Comparison of ENCODE assay signal across 19 cellular contexts in the genomic region with DNA sequence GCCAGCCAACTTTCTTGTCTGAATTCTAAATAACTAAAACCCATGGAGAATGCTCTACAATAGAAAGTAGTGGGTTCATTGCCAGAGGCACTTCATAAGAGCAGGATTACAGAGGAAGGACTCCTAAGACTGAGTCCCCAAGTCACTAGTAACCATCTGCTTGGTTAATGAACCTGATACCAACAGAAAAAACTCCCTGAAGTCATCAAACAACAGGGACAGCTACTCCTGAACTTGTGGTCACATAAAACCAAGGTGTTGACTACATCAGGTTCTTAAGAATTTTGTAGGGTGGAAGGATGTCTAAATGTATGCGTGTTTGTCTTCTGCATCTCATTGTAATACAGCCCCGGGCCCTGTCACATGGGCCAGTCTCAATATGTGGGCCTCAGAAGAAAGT.
DNase-seq lines count a peak whose midpoint lies in the region; ATAC-seq lines count a peak whose summit lies in the region.
"Had no signal": no experiment of that assay in that cellular context is flagged by ENCODE, and none has a peak within 500 bp of the region (broad histone marks: within the 10 kb centered on the region; RNA-seq: fewer than 3 reads in every experiment).

No MANE protein-coding gene starts in this region.

- no peaks in the 10 kb centered on the region for H3K27me3 Mint-ChIP-seq in activated CD4-positive, alpha-beta T cell treated with anti-CD3 and anti-CD28 coated beads, Interleukin-2, amount 10 ng/mL, durations not matched to agents 24 days and 14 days
- peaks cover 6% of the 10 kb centered on the region for H3K27me3 Mint-ChIP-seq in activated naive CD8-positive, alpha-beta T cell treated with anti-CD3 and anti-CD28 coated beads for 36 hours
- H3K27me3 Mint-ChIP-seq in stimulated activated naive CD8-positive, alpha-beta T cell treated with anti-CD3 and anti-CD28 coated beads, Interleukin-15, amount 100 ng/mL, for 72 hours = peaks cover 11% of the 10 kb centered on the region

- peaks cover 4% of the 10 kb centered on the region for H3K4me1 Mint-ChIP-seq in activated CD4-positive, alpha-beta T cell treated with anti-CD3 and anti-CD28 coated beads, Interleukin-2, amount 10 ng/mL, durations not matched to agents 24 days and 14 days
- peaks cover 4% of the 10 kb centered on the region for H3K4me1 Mint-ChIP-seq in activated naive CD8-positive, alpha-beta T cell treated with anti-CD3 and anti-CD28 coated beads for 36 hours
- H3K4me1 Mint-ChIP-seq in stimulated activated naive CD8-positive, alpha-beta T cell treated with anti-CD3 and anti-CD28 coated beads, Interleukin-15, amount 100 ng/mL, for 72 hours = peaks cover 14% of the 10 kb centered on the region
- H3K4me1 Mint-ChIP-seq: CD8-positive, alpha-beta memory T cell; H9 had no signal

- no peaks in the 10 kb centered on the region for H3K36me3 Mint-ChIP-seq in activated CD4-positive, alpha-beta T cell treated with anti-CD3 and anti-CD28 coated beads, Interleukin-2, amount 10 ng/mL, durations not matched to agents 24 days and 14 days (ENCODE audit: low read depth)
- H3K36me3 Mint-ChIP-seq in activated naive CD8-positive, alpha-beta T cell treated with anti-CD3 and anti-CD28 coated beads for 36 hours = no peaks in the 10 kb centered on the region

- peak overlapping the region; percentile 56 for H3K27ac Mint-ChIP-seq in activated CD4-positive, alpha-beta T cell treated with anti-CD3 and anti-CD28 coated beads, Interleukin-2, amount 10 ng/mL, durations not matched to agents 24 days and 14 days
- H3K27ac Mint-ChIP-seq in activated naive CD8-positive, alpha-beta T cell treated with anti-CD3 and anti-CD28 coated beads for 36 hours = no peak overlapping the region
- peak overlapping the region in 1 of 2 donors; percentile 57 for H3K27ac Mint-ChIP-seq in stimulated activated naive CD8-positive, alpha-beta T cell treated with anti-CD3 and anti-CD28 coated beads, Interleukin-15, amount 100 ng/mL, for 72 hours
- H3K27ac Mint-ChIP-seq: CD8-positive, alpha-beta memory T cell; H9 had no signal

- DNase-seq in activated CD4-positive, alpha-beta T cell treated with anti-CD3 and anti-CD28 coated beads, Interleukin-2, amount 10 ng/mL, durations not matched to agents 24 days and 14 days = no peak
- DNase-seq in activated CD4-positive, alpha-beta T cell treated with anti-CD3 and anti-CD28 coated beads, Interleukin-2, amount 50 U/mL, for 1 hour = no peak
- peak; percentile 38 for DNase-seq in stimulated activated CD4-positive, alpha-beta T cell treated with anti-CD3 and anti-CD28 coated beads, Interleukin-15, amount 100 ng/mL, for 24 hours
- DNase-seq in stimulated activated CD4-positive, alpha-beta T cell treated with anti-CD3 and anti-CD28 coated beads, Interleukin-4, amount 100 ng/mL, for 4 hours = no peak
- DNase-seq in activated naive CD8-positive, alpha-beta T cell treated with anti-CD3 and anti-CD28 coated beads for 36 hours = peak; percentile 2
- DNase-seq in stimulated activated naive CD8-positive, alpha-beta T cell treated with anti-CD3 and anti-CD28 coated beads, Interleukin-15, amount 100 ng/mL, for 72 hours = no peak
- DNase-seq in retina = no peak
- DNase-seq: CD8-positive, alpha-beta memory T cell; DMS79; H9; IMR-90; Karpas-422; MG63; NCI-H1092; NCI-H146; NCI-H345; NCI-H526 treated with DMSO at 0.1 percent for 48 hours; RPMI8226 had no signal

- intact Hi-C loops in activated CD4-positive, alpha-beta T cell treated with anti-CD3 and anti-CD28 coated beads, Interleukin-2, amount 10 ng/mL, durations not matched to agents 24 days and 14 days (cut with micrococcal nuclease) = loop anchor here (1.0 kb wide), 1 partner anchor 210 kb away; no protein-coding TSS in a partner anchor

- peaks cover 8% of the 10 kb centered on the region for H3K9me3 Mint-ChIP-seq in activated CD4-positive, alpha-beta T cell treated with anti-CD3 and anti-CD28 coated beads, Interleukin-2, amount 10 ng/mL, durations not matched to agents 24 days and 14 days
- H3K9me3 Mint-ChIP-seq in activated naive CD8-positive, alpha-beta T cell treated with anti-CD3 and anti-CD28 coated beads for 36 hours = no peaks in the 10 kb centered on the region
- H3K9me3 Mint-ChIP-seq in stimulated activated naive CD8-positive, alpha-beta T cell treated with anti-CD3 and anti-CD28 coated beads, Interleukin-15, amount 100 ng/mL, for 72 hours = peaks cover 0 to 12% of the 10 kb centered on the region in 2 donors

- peak; percentile 81 for ATAC-seq in stimulated activated naive CD8-positive, alpha-beta T cell treated with anti-CD3 and anti-CD28 coated beads, Interleukin-15, amount 100 ng/mL, for 72 hours
- ATAC-seq in HG03521 (IDR thresholded peaks at IDR 0.05; ENCODE audit: unreplicated experiment) = no peak

- H3K4me3 Mint-ChIP-seq in activated CD4-positive, alpha-beta T cell treated with anti-CD3 and anti-CD28 coated beads, Interleukin-2, amount 10 ng/mL, durations not matched to agents 24 days and 14 days = no peak overlapping the region
- no peak overlapping the region for H3K4me3 Mint-ChIP-seq in activated naive CD8-positive, alpha-beta T cell treated with anti-CD3 and anti-CD28 coated beads for 36 hours
- H3K4me3 Mint-ChIP-seq in stimulated activated naive CD8-positive, alpha-beta T cell treated with anti-CD3 and anti-CD28 coated beads, Interleukin-15, amount 100 ng/mL, for 72 hours = no peak overlapping the region
- H3K4me3 Mint-ChIP-seq: CD8-positive, alpha-beta memory T cell; H9 had no signal

Comparison
In these comparisons a context has a peak if more than half of its experiments do, and no peak if none do; other contexts are left out.
1. DNase-seq: peak in stimulated activated CD4-positive, alpha-beta T cell treated with anti-CD3 and anti-CD28 coated beads, Interleukin-15, amount 100 ng/mL, for 24 hours (single experiment) and activated naive CD8-positive, alpha-beta T cell treated with anti-CD3 and anti-CD28 coated beads for 36 hours (single experiment); none in activated CD4-positive, alpha-beta T cell treated with anti-CD3 and anti-CD28 coated beads, Interleukin-2, amount 10 ng/mL, durations not matched to agents 24 days and 14 days (single experiment), activated CD4-positive, alpha-beta T cell treated with anti-CD3 and anti-CD28 coated beads, Interleukin-2, amount 50 U/mL, for 1 hour (single experiment), stimulated activated CD4-positive, alpha-beta T cell treated with anti-CD3 and anti-CD28 coated beads, Interleukin-4, amount 100 ng/mL, for 4 hours (0 of 2), stimulated activated naive CD8-positive, alpha-beta T cell treated with anti-CD3 and anti-CD28 coated beads, Interleukin-15, amount 100 ng/mL, for 72 hours (0 of 2) and retina (single experiment).